ENCODE assay signal across 8 cellular contexts in the genomic region with DNA sequence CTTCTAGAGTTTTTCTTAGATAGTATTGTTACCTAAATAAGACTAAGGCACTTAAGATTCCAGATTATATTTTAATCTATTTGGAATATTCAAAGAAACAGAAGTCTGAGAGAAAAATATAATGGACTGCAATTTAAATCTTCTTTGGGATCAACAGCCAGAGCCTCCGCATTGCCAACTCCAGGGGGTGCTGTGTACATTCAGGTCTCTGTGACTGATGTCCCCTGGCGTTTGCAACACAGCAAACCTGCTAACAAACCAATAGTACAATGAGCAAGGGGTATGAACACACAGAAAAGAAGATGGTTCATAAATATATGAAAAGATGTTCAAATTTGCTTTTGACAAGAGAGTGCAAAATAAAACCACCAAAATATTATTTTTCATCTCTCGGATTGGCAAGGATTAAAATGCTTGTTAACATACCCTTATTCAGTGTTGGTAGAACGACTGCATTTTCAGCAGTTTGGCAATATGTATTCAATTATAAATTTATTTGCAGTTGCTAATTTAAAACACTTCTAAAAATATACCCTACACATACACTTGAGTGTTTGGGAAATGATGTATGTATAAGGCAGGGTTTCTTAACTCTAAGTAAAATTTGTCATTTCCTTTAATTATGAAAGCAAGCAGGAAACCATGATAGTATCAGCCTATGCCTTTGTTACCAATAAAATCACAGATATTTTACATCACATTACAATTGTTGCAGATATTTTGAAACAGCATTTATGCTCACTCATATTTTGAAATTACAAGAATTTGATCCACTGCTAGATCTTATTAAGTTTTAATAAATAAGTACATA. TPM values are rescaled to one million over a fixed set of nuclear protein-coding genes. Genes with fewer than 3 reads are reported as not detected.
DNase-seq lines count a peak whose midpoint lies in the region; ATAC-seq and TF ChIP-seq lines count a peak whose summit lies in the region.

No MANE protein-coding gene starts in this region.

- H3K27ac ChIP-seq in Karpas-422 (ENCODE audit: low read length) (no peak overlapping the region), PC-9 (no peak overlapping the region)

- H3K27ac Mint-ChIP-seq in chondrocyte (ENCODE audit: unreplicated experiment), result peak overlapping the region; percentile 52

- TF ChIP-seq CTCF in GM06990 (IDR thresholded peaks at IDR 0.05; ENCODE audit: insufficient read depth, low read length, poor library complexity, severe bottlenecking) (peak; percentile 89), PC-9 (conservative IDR thresholded peaks at IDR 0.05) (peak; percentile 71), chondrocyte (IDR thresholded peaks at IDR 0.05) (peak; percentile 98)

- H3K36me3 Mint-ChIP-seq in chondrocyte (ENCODE audit: low read depth), result no peaks in the 10 kb centered on the region

- H3K4me3 Mint-ChIP-seq in chondrocyte (ENCODE audit: unreplicated experiment), result no peak overlapping the region

- no peaks in the 10 kb centered on the region for H3K9me3 ChIP-seq in Karpas-422 (ENCODE audit: low read length)
- H3K9me3 ChIP-seq in PC-9 (ENCODE audit: insufficient read depth, low read depth), result peaks cover 8% of the 10 kb centered on the region

- H4K20me1 ChIP-seq in Karpas-422 (ENCODE audit: insufficient read depth, low read depth, low read length) (no peaks in the 10 kb centered on the region), PC-9 (ENCODE audit: insufficient read depth) (no peaks in the 10 kb centered on the region)

- DNase-seq in GM06990 (ENCODE audit: extremely low read depth, insufficient read length), result peak; percentile 25
- DNase-seq in Karpas-422, result peak; percentile 82
- peak; percentile 37 to 64 for DNase-seq in PC-9
- no peak for DNase-seq in chondrocyte (ENCODE audit: low spot score)
- DNase-seq in left kidney (ENCODE audit: low read depth, low spot score), result peak; percentile 84
- peak; percentile 45 for DNase-seq in stimulated activated naive CD8-positive, alpha-beta T cell treated with anti-CD3 and anti-CD28 coated beads, Interleukin-15, Interleukin-2, amounts not matched to agents 100 U/mL and 50 U/mL, for 24 hours

- intact Hi-C loops in PC-9 (cut with micrococcal nuclease; ENCODE audit: unreplicated experiment), result loop anchor here (1.0 to 2.0 kb wide), 5 partner anchors 17 to 119 kb away; partner anchors contain the start of gene TM4SF1

- H3K27me3 ChIP-seq in GM06990 (replicated peaks; ENCODE audit: control insufficient read depth, insufficient read depth, low read length), result no peaks in the 10 kb centered on the region
- no peaks in the 10 kb centered on the region for H3K27me3 ChIP-seq in Karpas-422 (ENCODE audit: low read length)
- no peaks in the 10 kb centered on the region for H3K27me3 ChIP-seq in PC-9 (ENCODE audit: insufficient read depth, low read depth)

- H3K36me3 ChIP-seq in GM06990 (ENCODE audit: control insufficient read depth, insufficient read depth, low read length) (no peaks in the 10 kb centered on the region), Karpas-422 (ENCODE audit: insufficient read depth, low read length) (no peaks in the 10 kb centered on the region), PC-9 (ENCODE audit: low read depth) (peaks cover 5% of the 10 kb centered on the region; the same call in 1 of the 2 replicates)

- H3K27me3 Mint-ChIP-seq in chondrocyte (ENCODE audit: low read depth), result no peaks in the 10 kb centered on the region

- no peaks in the 10 kb centered on the region for H3K79me2 ChIP-seq in Karpas-422 (ENCODE audit: low read length)
- no peaks in the 10 kb centered on the region for H3K79me2 ChIP-seq in PC-9 (ENCODE audit: low read depth)

- H3K9ac ChIP-seq in Karpas-422 (ENCODE audit: low read length), result no peak overlapping the region

- peaks cover 2% of the 10 kb centered on the region for H3K9me3 Mint-ChIP-seq in chondrocyte (ENCODE audit: low read depth)

- H2AFZ ChIP-seq in Karpas-422 (ENCODE audit: low read length), result no peak overlapping the region
- H2AFZ ChIP-seq in PC-9, result no peak overlapping the region

- BruUV-seq in PC-9 (replicated peaks; lab: Mats Ljungman, UMichigan), result no TSS peak

- H3K4me1 Mint-ChIP-seq in chondrocyte (ENCODE audit: low read depth), result peaks cover 39% of the 10 kb centered on the region

- ATAC-seq in GM21786 (IDR thresholded peaks at IDR 0.05; ENCODE audit: unreplicated experiment), result peak; percentile 85
- no peak for ATAC-seq in stimulated activated naive CD8-positive, alpha-beta T cell treated with anti-CD3 and anti-CD28 coated beads, Interleukin-15, Interleukin-2, amounts not matched to agents 100 U/mL and 50 U/mL, for 24 hours
- ATAC-seq in HG02840 (IDR thresholded peaks at IDR 0.05; ENCODE audit: low FRiP score, unreplicated experiment), result no peak

- H3F3A ChIP-seq in PC-9 (ENCODE audit: insufficient read depth, low read depth), result peaks cover 45% of the 10 kb centered on the region

- H3K4me2 ChIP-seq in Karpas-422 (ENCODE audit: low read depth, low read length, poor library complexity, severe bottlenecking), result no peak overlapping the region
- no peak overlapping the region for H3K4me2 ChIP-seq in PC-9

- no peaks in the 10 kb centered on the region for H3K4me1 ChIP-seq in Karpas-422 (ENCODE audit: low read length)
- peaks cover 70% of the 10 kb centered on the region for H3K4me1 ChIP-seq in PC-9 (replicated peaks; ENCODE audit: insufficient read depth)

- H3K4me3 ChIP-seq in GM06990 (replicated peaks; ENCODE audit: low read depth, low read length), result no peak overlapping the region
- H3K4me3 ChIP-seq in Karpas-422 (ENCODE audit: low read length), result no peak overlapping the region
- H3K4me3 ChIP-seq in PC-9, result no peak overlapping the region

- CTCF ChIA-PET in PC-9 (lab: Charles Lee), result no interaction called here

- POLR2A ChIA-PET in PC-9 (lab: Charles Lee; ENCODE audit: unreplicated experiment), result interaction anchor here (0.6 kb wide), 1 partner anchor 403 kb away, joined by 6 read pairs; no protein-coding TSS in a partner anchor

- H3K9me2 ChIP-seq in Karpas-422 (replicated peaks; ENCODE audit: insufficient read depth, low read length) (no peaks in the 10 kb centered on the region), PC-9 (ENCODE audit: insufficient read depth) (no peaks in the 10 kb centered on the region)

RNA-seq across cellular contexts. Expression of gene TM4SF1, which starts 16.1 kb away (rescaled TPM):
- total RNA-seq in Karpas-422 (2014; rRNA removed; shearing (Covaris generic); ENCODE audit: low replicate concordance), result not detected in 2 replicates
- total RNA-seq in PC-9 (2021), result 146 and 225 TPM in 2 replicates
- total RNA-seq in chondrocyte, result 42.8 to 60.3 TPM (median 59.9 TPM) in 3 replicates

Comparison
In these comparisons a context has a peak if more than half of its experiments do, and no peak if none do; other contexts are left out.
1. RNA of gene TM4SF1, which starts 16.1 kb away (total RNA-seq): 146 to 225 TPM in PC-9 and 42.8 to 60.3 TPM in chondrocyte; not detected in Karpas-422; every median in the first group is over 10 times any median in the second.
2. Peak in every context shown above with its lines, with median percentiles within 50 percentile points of each other: CTCF ChIP-seq.